ENCODE assay signal across 26 cellular contexts in genomic region chr3:195410546-195410945, GRCh38.
"Had no signal": no experiment of that assay in that cellular context is flagged by ENCODE, and none has a peak within 500 bp of the region (broad histone marks: within the 10 kb centered on the region; RNA-seq: fewer than 3 reads in every experiment).

No MANE protein-coding gene starts in this region.

- H3K4me3 Mint-ChIP-seq: activated CD4-positive, alpha-beta T cell treated with anti-CD3 and anti-CD28 coated beads for 36 hours; activated naive CD4-positive, alpha-beta T cell treated with anti-CD3 and anti-CD28 coated beads, Interleukin-2, amount 10 ng/mL, durations not matched to agents 7 days and 5 days; neural progenitor cell had no signal

- H3K4me1 ChIP-seq: neural progenitor cell, prostate gland, right atrium auricular region, uterus had no signal

- H3K27ac Mint-ChIP-seq: activated CD4-positive, alpha-beta T cell treated with anti-CD3 and anti-CD28 coated beads for 36 hours; activated naive CD4-positive, alpha-beta T cell treated with anti-CD3 and anti-CD28 coated beads, Interleukin-2, amount 10 ng/mL, durations not matched to agents 7 days and 5 days; activated T-helper 17 cell treated with anti-CD3 and anti-CD28 coated beads, Interleukin-2, amount 50 U/mL, for 72 hours; neural progenitor cell had no signal

- H3K27me3 Mint-ChIP-seq: activated CD4-positive, alpha-beta T cell treated with anti-CD3 and anti-CD28 coated beads for 36 hours; activated naive CD4-positive, alpha-beta T cell treated with anti-CD3 and anti-CD28 coated beads, Interleukin-2, amount 10 ng/mL, durations not matched to agents 7 days and 5 days; activated T-helper 17 cell treated with anti-CD3 and anti-CD28 coated beads, Interleukin-2, amount 50 U/mL, for 72 hours had no signal

- H3K27ac ChIP-seq: cardiac muscle cell, neural progenitor cell, prostate gland, right atrium auricular region, thyroid gland, uterus, WERI-Rb-1 had no signal

- ATAC-seq: left lobe of liver had no signal

- H3K9me3 ChIP-seq: prostate gland, right atrium auricular region, thyroid gland, uterus had no signal

- H3K9me3 Mint-ChIP-seq: activated T-helper 17 cell treated with anti-CD3 and anti-CD28 coated beads, Interleukin-2, amount 50 U/mL, for 72 hours had no signal

- H3K4me2 ChIP-seq: neural progenitor cell had no signal

- H3K4me3 ChIP-seq: cardiac muscle cell, lung, neural progenitor cell, prostate gland, right atrium auricular region, thyroid gland, uterus had no signal

- FAIRE-seq: endothelial cell of umbilical vein, kidney had no signal

- H3K4me1 Mint-ChIP-seq: neural progenitor cell had no signal

- H2AFZ ChIP-seq: neural progenitor cell had no signal

- DNase-seq: activated CD4-positive, alpha-beta T cell treated with anti-CD3 and anti-CD28 coated beads for 36 hours; activated CD4-positive, alpha-beta T cell treated with anti-CD3 and anti-CD28 coated beads, Interleukin-2, amount 50 U/mL, for 48 hours; activated naive CD4-positive, alpha-beta T cell treated with anti-CD3 and anti-CD28 coated beads, Interleukin-2, amount 10 ng/mL, durations not matched to agents 7 days and 5 days; activated T-cell treated with anti-CD3 and anti-CD28 coated beads, Interleukin-2, amount 50 U/mL, for 1 hour; dermis blood vessel endothelial cell; effector memory CD4-positive, alpha-beta T cell; foreskin fibroblast; hypothalamus; kidney; midbrain; stimulated activated CD4-positive, alpha-beta T cell treated with anti-CD3 and anti-CD28 coated beads, Interleukin-12 subunit alpha, Interleukin-12 subunit beta, amount 100 ng/mL, for 4 hours; stimulated activated CD4-positive, alpha-beta T cell treated with anti-CD3 and anti-CD28 coated beads, Interleukin-1b, Interleukin-23, amount 100 ng/mL, for 48 hours; stimulated activated CD8-positive, alpha-beta memory T cell treated with anti-CD3 and anti-CD28 coated beads, Interleukin-4, amount 100 ng/mL, for 48 hours; stimulated activated naive CD4-positive, alpha-beta T cell treated with Interleukin-2 at 50 U/mL for 16 hours; SW 1271; thyroid gland; uterus; WERI-Rb-1 had no signal

- H3K36me3 ChIP-seq: cardiac muscle cell, neural progenitor cell, prostate gland, right atrium auricular region, thyroid gland, uterus, WERI-Rb-1 had no signal

- H3K27me3 ChIP-seq: cardiac muscle cell, neural progenitor cell, right atrium auricular region, thyroid gland, uterus had no signal
